Comparison of ENCODE assay signal across 17 cellular contexts in the genomic region with DNA sequence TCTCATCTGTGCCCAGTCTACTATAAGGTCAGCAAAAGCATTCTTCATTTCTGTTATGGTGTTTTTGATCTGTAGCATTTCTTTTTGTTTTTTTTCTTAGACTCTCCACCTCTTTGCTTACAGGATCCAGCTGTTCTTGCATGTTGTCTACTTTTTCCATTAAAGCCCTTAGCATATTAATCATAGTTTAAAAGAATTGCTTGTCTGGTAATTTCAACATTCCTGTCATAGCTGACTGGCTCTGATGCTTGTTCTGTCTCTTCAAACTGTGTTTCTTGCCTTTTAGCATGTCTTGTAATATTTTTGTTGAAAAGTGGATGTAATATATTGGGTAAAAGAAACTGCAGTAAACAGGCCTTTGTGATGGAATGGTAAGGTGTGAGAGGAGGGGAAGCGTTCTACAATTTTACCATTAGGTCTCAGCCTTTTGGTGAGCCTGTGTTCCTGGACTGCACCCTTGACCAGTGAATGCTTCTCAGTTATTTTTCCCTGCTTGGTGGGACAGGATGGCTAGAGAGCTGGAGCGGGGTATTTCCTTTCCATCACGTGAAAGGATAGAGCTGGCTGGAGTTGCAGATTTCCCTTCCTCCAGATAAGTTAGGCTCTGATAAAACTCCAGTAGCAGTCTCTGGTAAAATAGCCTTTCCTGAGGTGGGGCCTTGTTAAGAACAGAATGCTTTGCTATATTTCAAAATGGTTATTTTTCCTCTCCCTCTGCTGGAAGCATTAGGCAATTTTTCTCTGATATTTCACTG.
DNase-seq lines count a peak whose midpoint lies in the region; ATAC-seq, FAIRE-seq and TF ChIP-seq lines count a peak whose summit lies in the region.
"Had no signal": no experiment of that assay in that cellular context is flagged by ENCODE, and none has a peak within 500 bp of the region (broad histone marks: within the 10 kb centered on the region; RNA-seq: fewer than 3 reads in every experiment).

No MANE protein-coding gene starts in this region.

- TF ChIP-seq CTCF in AG09319 (IDR thresholded peaks at IDR 0.05; ENCODE audit: low read depth, low read length) (peak; percentile 10; the same call in 1 of the 2 replicates), astrocyte (IDR thresholded peaks at IDR 0.05; ENCODE audit: insufficient read depth, low read depth, low read length) (no peak), fibroblast of the aortic adventitia (IDR thresholded peaks at IDR 0.05; ENCODE audit: insufficient read depth, low read length) (peak; percentile 31), nephron (IDR thresholded peaks at IDR 0.05; ENCODE audit: unreplicated experiment in 3 of 3) (no peak)

- H3K27ac Mint-ChIP-seq in astrocyte (ENCODE audit: unreplicated experiment): peak overlapping the region; percentile 89
- peak overlapping the region; percentile 78 to 96 (median 85) for H3K27ac Mint-ChIP-seq in nephron

- peak overlapping the region; percentile 58 for H3K4me3 Mint-ChIP-seq in astrocyte (ENCODE audit: unreplicated experiment)
- H3K4me3 Mint-ChIP-seq in nephron: peak overlapping the region in 2 of 3 experiments; percentile 3 to 10
- H3K4me3 Mint-ChIP-seq in activated T-cell treated with anti-CD3 and anti-CD28 coated beads, Interleukin-2, amount 50 U/mL, for 4 hours: no peak overlapping the region

- no peak for ATAC-seq in activated T-cell treated with anti-CD3 and anti-CD28 coated beads, Interleukin-2, amount 50 U/mL, for 4 hours

- H3K4me1 Mint-ChIP-seq in astrocyte (ENCODE audit: low read depth, unreplicated experiment): peaks cover 20% of the 10 kb centered on the region
- H3K4me1 Mint-ChIP-seq in nephron: peaks cover 26% of the 10 kb centered on the region
- H3K4me1 Mint-ChIP-seq in activated T-cell treated with anti-CD3 and anti-CD28 coated beads, Interleukin-2, amount 50 U/mL, for 4 hours (ENCODE audit: low read depth): no peaks in the 10 kb centered on the region

- peak; percentile 23 for DNase-seq in AG09319 (ENCODE audit: extremely low read depth, low read depth)
- DNase-seq in astrocyte (ENCODE audit: low read depth): peak; percentile 62
- DNase-seq in fibroblast of the aortic adventitia (ENCODE audit: low read depth): peak; percentile 73
- DNase-seq in stimulated activated CD4-positive, alpha-beta T cell treated with anti-CD3 and anti-CD28 coated beads, Interleukin-2, amount 100 ng/mL, for 48 hours: no peak
- DNase-seq in activated T-cell treated with anti-CD3 and anti-CD28 coated beads, Interleukin-2, amount 50 U/mL, for 4 hours: no peak
- DNase-seq in activated naive CD4-positive, alpha-beta T cell treated with Interleukin-2 at 50 U/mL for 16 hours: no peak
- no peak for DNase-seq in NCI-H2081 (lab: John Stamatoyannopoulos, UW)
- DNase-seq: ACHN; caudate nucleus; kidney; NCI-H1436; NCI-H510A; nucleus accumbens; stimulated activated CD8-positive, alpha-beta memory T cell treated with anti-CD3 and anti-CD28 coated beads, Interleukin-4, amount 100 ng/mL, for 48 hours; T-helper 2 cell; upper lobe of left lung had no signal

- no peaks in the 10 kb centered on the region for H3K79me2 ChIP-seq in astrocyte (ENCODE audit: insufficient read depth, low read length)

- no peak for FAIRE-seq in astrocyte (lab: Jason Lieb, UNC)
- FAIRE-seq: kidney had no signal

- H3K9me3 Mint-ChIP-seq in astrocyte (ENCODE audit: unreplicated experiment) (peaks cover 4% of the 10 kb centered on the region), nephron (peaks cover 15% of the 10 kb centered on the region)
- H3K9me3 Mint-ChIP-seq in activated T-cell treated with anti-CD3 and anti-CD28 coated beads, Interleukin-2, amount 50 U/mL, for 4 hours: no peaks in the 10 kb centered on the region

- no peak overlapping the region for H3K9ac ChIP-seq in astrocyte (ENCODE audit: low read length)

- H2AFZ ChIP-seq in astrocyte (ENCODE audit: low read depth, low read length): no peak overlapping the region

- peak overlapping the region; percentile 18 for H3K27ac ChIP-seq in astrocyte (ENCODE audit: low read depth, low read length)

- no peaks in the 10 kb centered on the region for H3K4me1 ChIP-seq in astrocyte (ENCODE audit: insufficient read depth, low read length)
- H3K4me1 ChIP-seq: upper lobe of left lung had no signal

- H3K4me3 ChIP-seq in astrocyte (ENCODE audit: insufficient read depth, low read depth, low read length) (no peak overlapping the region), fibroblast of the aortic adventitia (ENCODE audit: low read depth, low read length) (no peak overlapping the region)
- H3K4me3 ChIP-seq: upper lobe of left lung had no signal

- no peaks in the 10 kb centered on the region for H3K36me3 ChIP-seq in astrocyte (ENCODE audit: insufficient read depth, low read length)
- H3K36me3 ChIP-seq: upper lobe of left lung had no signal

- no peaks in the 10 kb centered on the region for H3K27me3 ChIP-seq in astrocyte (ENCODE audit: insufficient read depth, low read length)
- H3K27me3 ChIP-seq: upper lobe of left lung had no signal

- no peaks in the 10 kb centered on the region for H3K27me3 Mint-ChIP-seq in astrocyte (ENCODE audit: low read depth, unreplicated experiment)
- no peaks in the 10 kb centered on the region for H3K27me3 Mint-ChIP-seq in nephron (ENCODE audit: low read depth)
- peaks cover 16% of the 10 kb centered on the region for H3K27me3 Mint-ChIP-seq in activated T-cell treated with anti-CD3 and anti-CD28 coated beads, Interleukin-2, amount 50 U/mL, for 4 hours (ENCODE audit: low read depth)

- H3K36me3 Mint-ChIP-seq in astrocyte (ENCODE audit: low read depth, unreplicated experiment): peaks cover 13% of the 10 kb centered on the region
- peaks cover 28% of the 10 kb centered on the region for H3K36me3 Mint-ChIP-seq in nephron (ENCODE audit: low read depth)
- no peaks in the 10 kb centered on the region for H3K36me3 Mint-ChIP-seq in activated T-cell treated with anti-CD3 and anti-CD28 coated beads, Interleukin-2, amount 50 U/mL, for 4 hours (ENCODE audit: insufficient read depth)

- no peak overlapping the region for H3K4me2 ChIP-seq in astrocyte (ENCODE audit: low read length)

- H3K9me3 ChIP-seq in astrocyte (ENCODE audit: insufficient read depth, low read depth, low read length): no peaks in the 10 kb centered on the region
- H3K9me3 ChIP-seq: upper lobe of left lung had no signal

- no peaks in the 10 kb centered on the region for H4K20me1 ChIP-seq in astrocyte (ENCODE audit: insufficient read depth, low read length)

Comparison
In these comparisons a context has a peak if more than half of its experiments do, and no peak if none do; other contexts are left out.
1. DNase-seq: peak in AG09319 (single experiment), astrocyte (single experiment) and fibroblast of the aortic adventitia (single experiment); none in stimulated activated CD4-positive, alpha-beta T cell treated with anti-CD3 and anti-CD28 coated beads, Interleukin-2, amount 100 ng/mL, for 48 hours (0 of 2), activated T-cell treated with anti-CD3 and anti-CD28 coated beads, Interleukin-2, amount 50 U/mL, for 4 hours (single experiment), activated naive CD4-positive, alpha-beta T cell treated with Interleukin-2 at 50 U/mL for 16 hours (single experiment) and NCI-H2081 (0 of 2).
2. CTCF ChIP-seq: peak in AG09319 (single experiment) and fibroblast of the aortic adventitia (single experiment); none in astrocyte (single experiment) and nephron (0 of 3).